Comparison of ENCODE assay signal across 26 cellular contexts in the genomic region with DNA sequence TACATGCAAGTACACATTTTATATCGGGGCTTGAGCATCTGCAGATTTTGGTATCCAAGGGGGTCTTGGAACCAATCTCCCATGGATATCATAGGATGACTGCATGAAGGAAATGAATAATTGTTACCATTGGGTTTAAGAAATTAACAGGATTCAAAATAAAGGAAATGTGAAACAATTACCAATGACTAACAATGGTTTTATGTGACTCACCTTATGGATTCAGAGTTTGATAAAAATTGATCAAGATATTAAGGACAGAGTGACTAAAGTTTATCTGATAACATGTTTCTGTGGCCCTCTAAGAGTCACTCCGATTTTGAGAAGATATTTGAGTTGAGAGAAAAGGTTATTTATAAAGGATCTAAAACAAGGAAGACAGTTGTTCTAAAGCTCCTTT.
A peak's percentile ranks its signal among the peaks of the same experiment; 100 is the strongest.
DNase-seq lines count a peak whose midpoint lies in the region; ATAC-seq, FAIRE-seq and TF ChIP-seq lines count a peak whose summit lies in the region.
"Had no signal": no experiment of that assay in that cellular context is flagged by ENCODE, and none has a peak within 500 bp of the region (broad histone marks: within the 10 kb centered on the region; RNA-seq: fewer than 3 reads in every experiment).

No MANE protein-coding gene starts in this region.

- POLR2A ChIA-PET in endothelial cell of umbilical vein (lab: Charles Lee) = no interaction called here

- H3K4me1 Mint-ChIP-seq in activated T-cell treated with anti-CD3 and anti-CD28 coated beads, Interleukin-2, amount 50 U/mL, for 72 hours (ENCODE audit: low read depth) = peaks cover 21% of the 10 kb centered on the region
- peaks cover 76% of the 10 kb centered on the region for H3K4me1 Mint-ChIP-seq in HFFc6 (ENCODE audit: low read depth)
- peaks cover 16% of the 10 kb centered on the region for H3K4me1 Mint-ChIP-seq in activated naive CD8-positive, alpha-beta T cell treated with anti-CD3 and anti-CD28 coated beads for 36 hours
- H3K4me1 Mint-ChIP-seq: CD8-positive, alpha-beta memory T cell had no signal

- no peak overlapping the region for H2AFZ ChIP-seq in endothelial cell of umbilical vein (ENCODE audit: low read depth, low read length)

- H3K9me1 ChIP-seq in endothelial cell of umbilical vein (replicated peaks; ENCODE audit: control insufficient read depth, extremely low read depth, insufficient read depth, low read length) = no peaks in the 10 kb centered on the region

- peak overlapping the region; percentile 69 for H3K27ac ChIP-seq in endothelial cell of umbilical vein (ENCODE audit: insufficient read depth, low read depth, low read length)
- H3K27ac ChIP-seq: 22Rv1; BLaER1 treated with 17β-estradiol and CSF1 and Interleukin-3, amounts not matched to agents 10 nM and 100 nM had no signal

- no peak for FAIRE-seq in bronchial epithelial cell (lab: Jason Lieb, UNC)
- FAIRE-seq in endothelial cell of umbilical vein (lab: Jason Lieb, UNC) = peak; percentile 15
- FAIRE-seq: A204.1, D721Med, GM12891, GM18507, H54 had no signal

- no peaks in the 10 kb centered on the region for H3K27me3 Mint-ChIP-seq in activated T-cell treated with anti-CD3 and anti-CD28 coated beads, Interleukin-2, amount 50 U/mL, for 72 hours (ENCODE audit: low read depth)
- peaks cover 2% of the 10 kb centered on the region; the same call in 1 of the 2 replicates for H3K27me3 Mint-ChIP-seq in HFFc6 (ENCODE audit: insufficient read depth)
- no peaks in the 10 kb centered on the region for H3K27me3 Mint-ChIP-seq in activated naive CD8-positive, alpha-beta T cell treated with anti-CD3 and anti-CD28 coated beads for 36 hours
- H3K27me3 Mint-ChIP-seq: CD4-positive, alpha-beta T cell; CD8-positive, alpha-beta memory T cell had no signal

- no peak for DNase-seq in activated T-cell treated with anti-CD3 and anti-CD28 coated beads, Interleukin-2, amount 50 U/mL, for 72 hours
- DNase-seq in activated T-cell treated with anti-CD3 and anti-CD28 coated beads, Interleukin-2, amount 50 U/mL, for 48 hours = no peak
- DNase-seq in HFFc6 (no peak), bronchial epithelial cell (ENCODE audit: low read depth) (peak; percentile 5), endothelial cell of umbilical vein (ENCODE audit: low read depth, low spot score) (peak; percentile 62), NCI-H128 (lab: John Stamatoyannopoulos, UW; ENCODE audit: unreplicated experiment) (no peak), ACHN (no peak)
- no peak for DNase-seq in activated naive CD8-positive, alpha-beta T cell treated with anti-CD3 and anti-CD28 coated beads for 36 hours
- DNase-seq: AML-193; BE2C; CD4-positive, alpha-beta T cell; CD8-positive, alpha-beta memory T cell; DMS 273 treated with DMSO at 0.1 percent for 48 hours; DMS79; EL; GF-D8; GOT3 had no signal

- in situ Hi-C loops in ACHN (cut with HindIII; ENCODE audit: low pct_ligation_motif_present, low pct_unique_long_range_greater_than_20kb, low sequenced_read_pairs) = no loop called here

- intact Hi-C loops in endothelial cell of umbilical vein (cut with micrococcal nuclease) = loop anchor here (1.0 kb wide), 1 partner anchor 19 kb away; no protein-coding TSS in a partner anchor

- TF ChIP-seq POLR2A in endothelial cell of umbilical vein (IDR thresholded peaks at IDR 0.05; ENCODE audit: low read depth, low read length) = no peak

- TF ChIP-seq CTCF in HFFc6 (IDR thresholded peaks at IDR 0.05) = no peak
- no peak for TF ChIP-seq CTCF in bronchial epithelial cell (IDR thresholded peaks at IDR 0.05; ENCODE audit: insufficient read depth, low read length, severe bottlenecking)
- TF ChIP-seq CTCF in endothelial cell of umbilical vein (IDR thresholded peaks at IDR 0.05; ENCODE audit: extremely low read depth in 1 of 2, insufficient read depth in 1 of 2, low read depth in 1 of 2, low read length in 2 of 2) = no peak

- no peaks in the 10 kb centered on the region for H3K27me3 ChIP-seq in bronchial epithelial cell (ENCODE audit: control insufficient read depth, insufficient read depth, low read length)
- H3K27me3 ChIP-seq in endothelial cell of umbilical vein (ENCODE audit: control insufficient read depth in 2 of 2, insufficient read depth in 2 of 2, low read length in 2 of 2) = no peaks in the 10 kb centered on the region
- H3K27me3 ChIP-seq: BE2C; BLaER1 treated with 17β-estradiol and CSF1 and Interleukin-3, amounts not matched to agents 10 nM and 100 nM had no signal

- H3K9ac ChIP-seq in endothelial cell of umbilical vein (replicated peaks; ENCODE audit: extremely low read depth, insufficient read depth, low read length) = no peak overlapping the region
- H3K9ac ChIP-seq: BLaER1 treated with 17β-estradiol and CSF1 and Interleukin-3, amounts not matched to agents 10 nM and 100 nM had no signal

- no peaks in the 10 kb centered on the region for H3K79me2 ChIP-seq in endothelial cell of umbilical vein (ENCODE audit: control insufficient read depth, insufficient read depth, low read length)

- H3K9me3 ChIP-seq in endothelial cell of umbilical vein (replicated peaks; ENCODE audit: control insufficient read depth, insufficient read depth, low read length) = no peaks in the 10 kb centered on the region
- H3K9me3 ChIP-seq: BE2C, HAP-1 had no signal

- H3K9me3 Mint-ChIP-seq in activated T-cell treated with anti-CD3 and anti-CD28 coated beads, Interleukin-2, amount 50 U/mL, for 72 hours = peaks cover 6 to 7% of the 10 kb centered on the region in 2 donors
- H3K9me3 Mint-ChIP-seq in HFFc6 = peaks cover 8% of the 10 kb centered on the region; the same call in 1 of the 2 replicates
- H3K9me3 Mint-ChIP-seq in activated naive CD8-positive, alpha-beta T cell treated with anti-CD3 and anti-CD28 coated beads for 36 hours = peaks cover 7% of the 10 kb centered on the region
- H3K9me3 Mint-ChIP-seq: CD4-positive, alpha-beta T cell had no signal

- dilution Hi-C loops in endothelial cell of umbilical vein (cut with MboI; ENCODE audit: extremely low pct_ligation_motif_present, low sequenced_read_pairs) = no loop called here

- no peak for ATAC-seq in activated T-cell treated with anti-CD3 and anti-CD28 coated beads, Interleukin-2, amount 50 U/mL, for 72 hours (replicated peaks in 1 of 2)

- CTCF ChIA-PET in endothelial cell of umbilical vein (lab: Charles Lee) = interaction anchor here (0.8 to 1.2 kb wide), 2 partner anchors 14 to 38 kb away, joined by 3 to 5 read pairs; no protein-coding TSS in a partner anchor

- peak overlapping the region; percentile 33 for H3K4me2 ChIP-seq in endothelial cell of umbilical vein (ENCODE audit: insufficient read depth, low read length)
- H3K4me2 ChIP-seq: BLaER1 treated with 17β-estradiol and CSF1 and Interleukin-3, amounts not matched to agents 10 nM and 100 nM had no signal

- no peaks in the 10 kb centered on the region for H4K20me1 ChIP-seq in endothelial cell of umbilical vein (replicated peaks; ENCODE audit: control insufficient read depth, extremely low read depth, insufficient read depth, low read length)
- H4K20me1 ChIP-seq: BLaER1 treated with 17β-estradiol and CSF1 and Interleukin-3, amounts not matched to agents 10 nM and 100 nM had no signal

- H3K4me3 Mint-ChIP-seq in activated T-cell treated with anti-CD3 and anti-CD28 coated beads, Interleukin-2, amount 50 U/mL, for 72 hours = no peak overlapping the region
- no peak overlapping the region for H3K4me3 Mint-ChIP-seq in HFFc6
- no peak overlapping the region for H3K4me3 Mint-ChIP-seq in activated naive CD8-positive, alpha-beta T cell treated with anti-CD3 and anti-CD28 coated beads for 36 hours
- H3K4me3 Mint-ChIP-seq: CD14-positive monocyte; CD4-positive, alpha-beta T cell; CD8-positive, alpha-beta memory T cell had no signal

- H3K4me3 ChIP-seq in bronchial epithelial cell (ENCODE audit: low read depth, low read length) (no peak overlapping the region), endothelial cell of umbilical vein (replicated peaks in 1 of 3; ENCODE audit: insufficient read depth in 1 of 3, low read depth in 1 of 3, low read length in 3 of 3) (no peak overlapping the region)
- H3K4me3 ChIP-seq: BLaER1 treated with 17β-estradiol and CSF1 and Interleukin-3, amounts not matched to agents 10 nM and 100 nM; HAP-1 had no signal

- H3K36me3 Mint-ChIP-seq in activated T-cell treated with anti-CD3 and anti-CD28 coated beads, Interleukin-2, amount 50 U/mL, for 72 hours (ENCODE audit: insufficient read depth in 2 of 2) = peaks cover 10 to 19% of the 10 kb centered on the region in 2 donors
- H3K36me3 Mint-ChIP-seq in HFFc6 (ENCODE audit: low read depth) = peaks cover 21% of the 10 kb centered on the region
- peaks cover 29% of the 10 kb centered on the region for H3K36me3 Mint-ChIP-seq in activated naive CD8-positive, alpha-beta T cell treated with anti-CD3 and anti-CD28 coated beads for 36 hours

- peak overlapping the region; percentile 8 for H3K27ac Mint-ChIP-seq in activated T-cell treated with anti-CD3 and anti-CD28 coated beads, Interleukin-2, amount 50 U/mL, for 72 hours
- peak overlapping the region; percentile 56 for H3K27ac Mint-ChIP-seq in HFFc6
- H3K27ac Mint-ChIP-seq in activated naive CD8-positive, alpha-beta T cell treated with anti-CD3 and anti-CD28 coated beads for 36 hours = no peak overlapping the region
- H3K27ac Mint-ChIP-seq: CD4-positive, alpha-beta T cell had no signal

- H3K4me1 ChIP-seq in endothelial cell of umbilical vein (ENCODE audit: control insufficient read depth, extremely low read depth, insufficient read depth, low read length) = peaks cover 56% of the 10 kb centered on the region
- H3K4me1 ChIP-seq: BE2C, HAP-1 had no signal

- H3K36me3 ChIP-seq in bronchial epithelial cell (ENCODE audit: control insufficient read depth, insufficient read depth, low read length) = no peaks in the 10 kb centered on the region
- H3K36me3 ChIP-seq in endothelial cell of umbilical vein (ENCODE audit: control insufficient read depth in 2 of 2, extremely low read depth in 1 of 2, insufficient read depth in 2 of 2, low read length in 2 of 2) = no peaks in the 10 kb centered on the region
- H3K36me3 ChIP-seq: BE2C, HAP-1 had no signal

- no TSS peak for BruUV-seq in endothelial cell of umbilical vein (replicated peaks; lab: Mats Ljungman, UMichigan)

TF ChIP-seq in endothelial cell of umbilical vein, 7 proteins besides CTCF, POLR2A, EP300 and RAD21:
- TF ChIP-seq POLR2AphosphoS5 (IDR thresholded peaks at IDR 0.05; ENCODE audit: insufficient read depth, low read depth, low read length) = no peak
- TF ChIP-seq, protein P1, sequence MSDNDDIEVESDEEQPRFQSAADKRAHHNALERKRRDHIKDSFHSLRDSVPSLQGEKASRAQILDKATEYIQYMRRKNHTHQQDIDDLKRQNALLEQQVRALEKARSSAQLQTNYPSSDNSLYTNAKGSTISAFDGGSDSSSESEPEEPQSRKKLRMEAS (IDR thresholded peaks at IDR 0.05; ENCODE audit: insufficient read depth, insufficient read length) = no peak
- TF ChIP-seq MYC (IDR thresholded peaks at IDR 0.05; ENCODE audit: low read depth, low read length) = no peak
- peak; percentile 87 for TF ChIP-seq GATA2 (IDR thresholded peaks at IDR 0.05; ENCODE audit: insufficient read depth, insufficient read length, low read depth, low read length)
- no peak for TF ChIP-seq EZH2 (IDR thresholded peaks at IDR 0.05; ENCODE audit: borderline replicate concordance, low read depth, low read length, severe bottlenecking)
- TF ChIP-seq JUN (IDR thresholded peaks at IDR 0.05; ENCODE audit: borderline replicate concordance, insufficient read depth, insufficient read length, low read depth) = peak; percentile 89
- TF ChIP-seq FOS (IDR thresholded peaks at IDR 0.05; ENCODE audit: borderline replicate concordance, insufficient read depth, low read length) = peak; percentile 86

Comparison
In these comparisons a context has a peak if more than half of its experiments do, and no peak if none do; other contexts are left out.
1. DNase-seq: peak in bronchial epithelial cell (single experiment) and endothelial cell of umbilical vein (single experiment); none in activated T-cell treated with anti-CD3 and anti-CD28 coated beads, Interleukin-2, amount 50 U/mL, for 72 hours (0 of 2), activated T-cell treated with anti-CD3 and anti-CD28 coated beads, Interleukin-2, amount 50 U/mL, for 48 hours (0 of 2), HFFc6 (single experiment), activated naive CD8-positive, alpha-beta T cell treated with anti-CD3 and anti-CD28 coated beads for 36 hours (single experiment), NCI-H128 (single experiment) and ACHN (single experiment).